8 cellular contexts compared by ENCODE assay signal in genomic region chr4:184647391-184648101, GRCh38. TPM values are rescaled to one million over a fixed set of nuclear protein-coding genes. Genes with fewer than 3 reads are reported as not detected.
DNase-seq lines count a peak whose midpoint lies in the region; ATAC-seq and TF ChIP-seq lines count a peak whose summit lies in the region.

No MANE protein-coding gene starts in this region.

- H3K4me1 Mint-ChIP-seq in activated CD4-positive, alpha-beta T cell treated with anti-CD3 and anti-CD28 coated beads for 36 hours: peaks cover 60% of the 10 kb centered on the region
- H3K4me1 Mint-ChIP-seq in activated naive CD8-positive, alpha-beta T cell (ENCODE audit: low read depth): peaks cover 61% of the 10 kb centered on the region
- H3K4me1 Mint-ChIP-seq in immature natural killer cell: peaks cover 72 to 84% of the 10 kb centered on the region in 2 donors

- POLR2A ChIA-PET in activated CD4-positive, alpha-beta T cell treated with anti-CD3 and anti-CD28 coated beads for 36 hours (lab: Charles Lee): no interaction called here

- no peaks in the 10 kb centered on the region for H3K27me3 Mint-ChIP-seq in activated CD4-positive, alpha-beta T cell treated with anti-CD3 and anti-CD28 coated beads for 36 hours
- no peaks in the 10 kb centered on the region for H3K27me3 Mint-ChIP-seq in activated naive CD8-positive, alpha-beta T cell
- H3K27me3 Mint-ChIP-seq in immature natural killer cell (ENCODE audit: low read depth in 3 of 3): peaks cover 6 to 8% (median 8%) of the 10 kb centered on the region in 3 donors

- H3K27ac ChIP-seq in thoracic aorta: peak overlapping the region; percentile 99

- H3K9me3 ChIP-seq in thoracic aorta: no peaks in the 10 kb centered on the region

- no peaks in the 10 kb centered on the region for H3K9me3 Mint-ChIP-seq in activated CD4-positive, alpha-beta T cell treated with anti-CD3 and anti-CD28 coated beads for 36 hours (ENCODE audit: low read depth)
- no peaks in the 10 kb centered on the region for H3K9me3 Mint-ChIP-seq in activated naive CD8-positive, alpha-beta T cell (ENCODE audit: low read depth)
- no peaks in the 10 kb centered on the region for H3K9me3 Mint-ChIP-seq in immature natural killer cell

- no peaks in the 10 kb centered on the region for H3K36me3 ChIP-seq in thoracic aorta

- CTCF ChIA-PET in activated CD4-positive, alpha-beta T cell treated with anti-CD3 and anti-CD28 coated beads for 36 hours (lab: Charles Lee): interaction anchor here (0.9 to 1.2 kb wide), 2 partner anchors 11 to 384 kb away, joined by 3 to 6 read pairs; no protein-coding TSS in a partner anchor

- peaks cover 52% of the 10 kb centered on the region for H3K36me3 Mint-ChIP-seq in activated CD4-positive, alpha-beta T cell treated with anti-CD3 and anti-CD28 coated beads for 36 hours (ENCODE audit: low read depth)
- H3K36me3 Mint-ChIP-seq in activated naive CD8-positive, alpha-beta T cell: peaks cover 12% of the 10 kb centered on the region
- peaks cover 0 to 16% (median 0%) of the 10 kb centered on the region in 3 donors for H3K36me3 Mint-ChIP-seq in immature natural killer cell

- no peak for DNase-seq in activated CD4-positive, alpha-beta T cell treated with anti-CD3 and anti-CD28 coated beads for 36 hours
- DNase-seq in activated CD4-positive, alpha-beta T cell treated with anti-CD3 and anti-CD28 coated beads, Interleukin-2, amount 50 U/mL, for 1 hour: no peak
- no peak for DNase-seq in immature natural killer cell
- no peak for DNase-seq in thoracic aorta (ENCODE audit: low spot score)
- no peak for DNase-seq in activated CD4-positive, CD25-positive, alpha-beta regulatory T cell (lab: John Stamatoyannopoulos, UW)
- no peak for DNase-seq in SIG-M5 (lab: John Stamatoyannopoulos, UW)

- no peak for TF ChIP-seq CTCF in thoracic aorta (IDR thresholded peaks at IDR 0.05)

- H3K27me3 ChIP-seq in thoracic aorta (replicated peaks; ENCODE audit: insufficient read depth): no peaks in the 10 kb centered on the region

- peak overlapping the region; percentile 94 for H3K4me3 Mint-ChIP-seq in activated CD4-positive, alpha-beta T cell treated with anti-CD3 and anti-CD28 coated beads for 36 hours
- H3K4me3 Mint-ChIP-seq in activated naive CD8-positive, alpha-beta T cell: peak overlapping the region; percentile 97
- peak overlapping the region; percentile 85 to 99 (median 96) for H3K4me3 Mint-ChIP-seq in immature natural killer cell

- H3K27ac Mint-ChIP-seq in activated CD4-positive, alpha-beta T cell treated with anti-CD3 and anti-CD28 coated beads for 36 hours: peak overlapping the region; percentile 95
- peak overlapping the region; percentile 94 for H3K27ac Mint-ChIP-seq in activated naive CD8-positive, alpha-beta T cell
- H3K27ac Mint-ChIP-seq in immature natural killer cell: peak overlapping the region; percentile 91 to 99 (median 94)

- ATAC-seq in activated CD4-positive, alpha-beta T cell treated with anti-CD3 and anti-CD28 coated beads for 36 hours: no peak
- ATAC-seq in thoracic aorta (ENCODE audit: insufficient number of reproducible peaks, low FRiP score, low read depth) (no peak), HG03175 (IDR thresholded peaks at IDR 0.05; ENCODE audit: unreplicated experiment) (no peak)

- H3K4me3 ChIP-seq in thoracic aorta: peak overlapping the region; percentile 84

- intact Hi-C loops in activated CD4-positive, alpha-beta T cell treated with anti-CD3 and anti-CD28 coated beads for 36 hours (cut with DNase I, micrococcal nuclease): loop anchor here (2.0 to 5.0 kb wide), 9 partner anchors 75 to 823 kb away; partner anchors contain the start of genes ACSL1 (in 1 of the 2), CCDC110 (in 1 of the 2) and CFAP97 (in 1 of the 2)

- H3K4me1 ChIP-seq in thoracic aorta (ENCODE audit: control insufficient read depth in 1 of 2, low read depth in 2 of 2): peaks cover 39 to 62% of the 10 kb centered on the region in 2 donors

RNA-seq across cellular contexts. Expression of gene CASP3, which starts 1.7 kb away (rescaled TPM):
- total RNA-seq in activated CD4-positive, alpha-beta T cell treated with anti-CD3 and anti-CD28 coated beads for 36 hours: 10 to 100 TPM; 44.3 to 65.7 TPM
- 10 to 100 TPM in 2 of 3 donors, 1 to 10 TPM in 1; 8.2 to 20.1 (median 11.9) TPM for polyA plus RNA-seq in immature natural killer cell
- total RNA-seq in thoracic aorta: 10 to 100 TPM; 11.4 to 17.5 TPM

RNA-seq across cellular contexts. Expression of gene PRIMPOL, which starts 2.0 kb away (rescaled TPM):
- 10 to 100 TPM; 20.4 to 24.3 TPM for total RNA-seq in activated CD4-positive, alpha-beta T cell treated with anti-CD3 and anti-CD28 coated beads for 36 hours
- polyA plus RNA-seq in immature natural killer cell: 10 to 100 TPM; 16.9 to 37.8 (median 21.0) TPM
- 10 to 100 TPM; 23.6 to 35.7 TPM for total RNA-seq in thoracic aorta
